1 cellular context compared by ENCODE assay signal in the genomic region with DNA sequence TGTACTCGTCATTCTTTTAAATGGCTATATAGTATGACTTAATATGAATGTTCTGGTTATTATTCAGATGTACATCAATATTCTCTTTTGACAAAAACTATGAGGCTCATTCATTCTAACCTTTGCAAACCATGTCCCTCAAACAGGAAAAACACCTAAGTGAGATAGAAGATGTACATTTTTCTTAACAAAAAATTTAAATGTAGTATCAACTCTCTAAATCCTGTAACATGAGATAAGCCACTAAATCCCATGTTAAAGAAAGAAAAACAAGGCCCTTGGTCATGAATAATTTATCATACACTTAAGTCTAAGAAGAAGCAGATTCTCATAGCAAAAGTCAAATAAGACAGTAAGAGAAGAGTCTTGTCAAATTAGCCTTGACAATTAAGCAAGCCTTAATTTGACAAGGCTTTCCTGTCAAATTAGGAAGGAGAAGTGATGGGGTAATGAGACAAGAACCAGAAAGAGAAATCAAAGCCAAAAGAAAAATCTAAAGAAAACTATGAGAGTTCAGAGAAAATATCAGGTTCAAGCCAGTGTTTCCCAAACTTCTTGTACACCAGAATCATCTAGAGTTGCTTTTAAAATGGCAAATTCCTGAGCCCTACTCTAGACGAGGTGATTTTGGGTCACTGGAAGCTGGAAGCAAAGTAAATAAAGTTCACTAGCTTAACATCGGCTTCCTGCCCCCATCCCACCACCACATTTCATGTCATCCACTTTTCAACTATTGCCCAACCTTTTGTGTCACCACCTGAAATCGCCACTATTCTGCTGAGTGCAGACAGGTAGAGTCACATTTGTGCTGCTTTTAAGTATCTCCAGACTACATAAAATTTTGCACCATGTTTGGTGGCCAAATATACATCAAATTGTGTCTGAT.
TF ChIP-seq lines count a peak whose summit lies in the region.

No MANE protein-coding gene starts in this region.

TF ChIP-seq in HepG2, 621 proteins besides CTCF, POLR2A, EP300 and RAD21 (continued from another document):
- peak; percentile 33; the same call in 1 of the 2 replicates for TF ChIP-seq ZNF124 (CRISPR knock-in tag; IDR thresholded peaks at IDR 0.05)
- peak; percentile 85 for TF ChIP-seq RXRB (CRISPR knock-in tag; IDR thresholded peaks at IDR 0.05; ENCODE audit: borderline replicate concordance)
